8 cellular contexts compared by ENCODE assay signal in genomic region chr7:103073989-103074518, GRCh38. TPM values are rescaled to one million over a fixed set of nuclear protein-coding genes. Genes with fewer than 3 reads are reported as not detected.
A peak's percentile ranks its signal among the peaks of the same experiment; 100 is the strongest.
DNase-seq lines count a peak whose midpoint lies in the region; ATAC-seq and TF ChIP-seq lines count a peak whose summit lies in the region.

No MANE protein-coding gene starts in this region.

- H3K27ac Mint-ChIP-seq in stimulated activated naive CD8-positive, alpha-beta T cell treated with anti-CD3 and anti-CD28 coated beads, Interleukin-15, Interleukin-2, amounts not matched to agents 100 ng/mL and 50 ng/mL, for 24 hours: peak overlapping the region; percentile 91
- H3K27ac Mint-ChIP-seq in activated CD8-positive, alpha-beta T cell treated with anti-CD3 and anti-CD28 coated beads for 36 hours: peak overlapping the region; percentile 83
- peak overlapping the region in 1 of 2 donors; percentile 91 for H3K27ac Mint-ChIP-seq in stimulated activated naive CD8-positive, alpha-beta T cell treated with anti-CD3 and anti-CD28 coated beads, Interleukin-15, amount 100 ng/mL, for 72 hours

- H3K4me1 ChIP-seq in iPS-15b (ENCODE audit: control insufficient read depth, insufficient read depth, low read length): no peaks in the 10 kb centered on the region

- intact Hi-C loops in activated CD8-positive, alpha-beta T cell treated with anti-CD3 and anti-CD28 coated beads for 36 hours (cut with micrococcal nuclease): no loop called here

- no peak for DNase-seq in stimulated activated naive CD8-positive, alpha-beta T cell treated with anti-CD3 and anti-CD28 coated beads, Interleukin-15, Interleukin-2, amounts not matched to agents 100 U/mL and 50 U/mL, for 24 hours
- no peak for DNase-seq in activated CD8-positive, alpha-beta T cell treated with anti-CD3 and anti-CD28 coated beads for 36 hours
- no peak for DNase-seq in stimulated activated naive CD8-positive, alpha-beta T cell treated with anti-CD3 and anti-CD28 coated beads, Interleukin-15, amount 100 ng/mL, for 72 hours
- DNase-seq in NK-92 (lab: John Stamatoyannopoulos, UW; ENCODE audit: unreplicated experiment) (no peak), foreskin melanocyte (no peak)

- no peaks in the 10 kb centered on the region for H3K27me3 Mint-ChIP-seq in stimulated activated naive CD8-positive, alpha-beta T cell treated with anti-CD3 and anti-CD28 coated beads, Interleukin-15, Interleukin-2, amounts not matched to agents 100 ng/mL and 50 ng/mL, for 24 hours
- H3K27me3 Mint-ChIP-seq in activated CD8-positive, alpha-beta T cell treated with anti-CD3 and anti-CD28 coated beads for 36 hours: no peaks in the 10 kb centered on the region
- no peaks in the 10 kb centered on the region for H3K27me3 Mint-ChIP-seq in stimulated activated naive CD8-positive, alpha-beta T cell treated with anti-CD3 and anti-CD28 coated beads, Interleukin-15, amount 100 ng/mL, for 72 hours

- CTCF ChIA-PET in activated CD8-positive, alpha-beta T cell treated with anti-CD3 and anti-CD28 coated beads for 36 hours (lab: Charles Lee): interaction anchor here (1.1 to 2.6 kb wide), 3 partner anchors 8 to 19 kb away, joined by 3 to 8 read pairs (median 4); no protein-coding TSS in a partner anchor

- H3K9me3 Mint-ChIP-seq in stimulated activated naive CD8-positive, alpha-beta T cell treated with anti-CD3 and anti-CD28 coated beads, Interleukin-15, Interleukin-2, amounts not matched to agents 100 ng/mL and 50 ng/mL, for 24 hours: no peaks in the 10 kb centered on the region
- H3K9me3 Mint-ChIP-seq in activated CD8-positive, alpha-beta T cell treated with anti-CD3 and anti-CD28 coated beads for 36 hours: no peaks in the 10 kb centered on the region
- no peaks in the 10 kb centered on the region for H3K9me3 Mint-ChIP-seq in stimulated activated naive CD8-positive, alpha-beta T cell treated with anti-CD3 and anti-CD28 coated beads, Interleukin-15, amount 100 ng/mL, for 72 hours

- POLR2A ChIA-PET in activated CD8-positive, alpha-beta T cell treated with anti-CD3 and anti-CD28 coated beads for 36 hours (lab: Charles Lee): interaction anchor here (0.7 to 2.4 kb wide), 4 partner anchors 9 to 325 kb away, joined by 3 to 10 read pairs (median 6); partner anchors contain the start of gene FAM185A

- ATAC-seq in stimulated activated naive CD8-positive, alpha-beta T cell treated with anti-CD3 and anti-CD28 coated beads, Interleukin-15, Interleukin-2, amounts not matched to agents 100 U/mL and 50 U/mL, for 24 hours: no peak
- no peak for ATAC-seq in activated CD8-positive, alpha-beta T cell treated with anti-CD3 and anti-CD28 coated beads for 36 hours
- ATAC-seq in stimulated activated naive CD8-positive, alpha-beta T cell treated with anti-CD3 and anti-CD28 coated beads, Interleukin-15, amount 100 ng/mL, for 72 hours: no peak
- no peak for ATAC-seq in HG02798 (IDR thresholded peaks at IDR 0.05; ENCODE audit: poor library complexity, unreplicated experiment)

- H3K4me3 Mint-ChIP-seq in stimulated activated naive CD8-positive, alpha-beta T cell treated with anti-CD3 and anti-CD28 coated beads, Interleukin-15, Interleukin-2, amounts not matched to agents 100 ng/mL and 50 ng/mL, for 24 hours: peak overlapping the region; percentile 89
- peak overlapping the region; percentile 77 for H3K4me3 Mint-ChIP-seq in activated CD8-positive, alpha-beta T cell treated with anti-CD3 and anti-CD28 coated beads for 36 hours
- peak overlapping the region; percentile 84 to 90 for H3K4me3 Mint-ChIP-seq in stimulated activated naive CD8-positive, alpha-beta T cell treated with anti-CD3 and anti-CD28 coated beads, Interleukin-15, amount 100 ng/mL, for 72 hours

- peaks cover 20% of the 10 kb centered on the region for H3K36me3 Mint-ChIP-seq in stimulated activated naive CD8-positive, alpha-beta T cell treated with anti-CD3 and anti-CD28 coated beads, Interleukin-15, Interleukin-2, amounts not matched to agents 100 ng/mL and 50 ng/mL, for 24 hours (ENCODE audit: low read depth)
- H3K36me3 Mint-ChIP-seq in activated CD8-positive, alpha-beta T cell treated with anti-CD3 and anti-CD28 coated beads for 36 hours (ENCODE audit: low read depth): peaks cover 23% of the 10 kb centered on the region

- H3K36me3 ChIP-seq in iPS-15b (ENCODE audit: control insufficient read depth, insufficient read depth, low read length): no peaks in the 10 kb centered on the region

- no peak overlapping the region for H3K9ac ChIP-seq in iPS-15b (ENCODE audit: low read depth, low read length)

- H3K27me3 ChIP-seq in iPS-15b (ENCODE audit: control insufficient read depth, insufficient read depth, low read length): no peaks in the 10 kb centered on the region

- no peaks in the 10 kb centered on the region for H3K9me3 ChIP-seq in iPS-15b (ENCODE audit: control insufficient read depth, insufficient read depth, low read length)

- H3K4me3 ChIP-seq in iPS-15b (ENCODE audit: low read depth, low read length): peak overlapping the region; percentile 98

- no peak for TF ChIP-seq CTCF in activated CD8-positive, alpha-beta T cell treated with anti-CD3 and anti-CD28 coated beads for 36 hours (IDR thresholded peaks at IDR 0.05)

- peaks cover 46% of the 10 kb centered on the region for H3K4me1 Mint-ChIP-seq in stimulated activated naive CD8-positive, alpha-beta T cell treated with anti-CD3 and anti-CD28 coated beads, Interleukin-15, Interleukin-2, amounts not matched to agents 100 ng/mL and 50 ng/mL, for 24 hours (ENCODE audit: low read depth)
- peaks cover 42% of the 10 kb centered on the region for H3K4me1 Mint-ChIP-seq in activated CD8-positive, alpha-beta T cell treated with anti-CD3 and anti-CD28 coated beads for 36 hours (ENCODE audit: low read depth)
- H3K4me1 Mint-ChIP-seq in stimulated activated naive CD8-positive, alpha-beta T cell treated with anti-CD3 and anti-CD28 coated beads, Interleukin-15, amount 100 ng/mL, for 72 hours: peaks cover 25% of the 10 kb centered on the region

RNA-seq across cellular contexts. Expression of gene FBXL13, which starts 0.5 kb away (rescaled TPM):
- total RNA-seq in activated CD8-positive, alpha-beta T cell treated with anti-CD3 and anti-CD28 coated beads for 36 hours: 1 to 10 TPM in 1 of 2 experiments, under 1 TPM in 1; 0.96 to 1.4 TPM

RNA-seq across cellular contexts. Expression of gene ARMC10, which starts 0.9 kb away (rescaled TPM):
- total RNA-seq in activated CD8-positive, alpha-beta T cell treated with anti-CD3 and anti-CD28 coated beads for 36 hours: 10 to 100 TPM; 37.6 to 44.0 TPM
